Comparison of ENCODE assay signal across 8 cellular contexts in genomic region chr10:79347894-79348639, GRCh38. TPM values are rescaled to one million over a fixed set of nuclear protein-coding genes. Genes with fewer than 3 reads are reported as not detected.
DNase-seq lines count a peak whose midpoint lies in the region; ATAC-seq and TF ChIP-seq lines count a peak whose summit lies in the region.

No MANE protein-coding gene starts in this region.

- CTCF ChIA-PET in WTC11 (lab: Charles Lee), result interaction anchor here (0.8 to 3.8 kb wide), 9 partner anchors 9 to 140 kb away, joined by 3 to 24 read pairs (median 4); partner anchors contain the start of gene ZCCHC24

- TF ChIP-seq CTCF in WTC11 (IDR thresholded peaks at IDR 0.05), result no peak

- H3K4me3 Mint-ChIP-seq in IgD-negative memory B cell (peak overlapping the region; percentile 86 to 92 (median 88)), WTC11 (peak overlapping the region; percentile 65)

- DNase-seq in GM03348 (ENCODE audit: low spot score) (peak; percentile 89), WTC11 (ENCODE audit: low spot score) (peak; percentile 46), left colon (peak; percentile 83 to 84), epidermal melanocyte (ENCODE audit: insufficient read length, low spot score) (no peak)
- DNase-seq in central memory CD4-positive, alpha-beta T cell, result peak; percentile 70
- peak; percentile 79 to 83 for DNase-seq in stimulated activated CD4-positive, alpha-beta T cell treated with anti-CD3 and anti-CD28 coated beads, Interleukin-2, amount 100 ng/mL, for 24 hours

- H3K9me3 Mint-ChIP-seq in IgD-negative memory B cell, result no peaks in the 10 kb centered on the region
- no peaks in the 10 kb centered on the region for H3K9me3 Mint-ChIP-seq in WTC11

- ATAC-seq in GM21529 (IDR thresholded peaks at IDR 0.05; ENCODE audit: unreplicated experiment), result peak; percentile 82
- peak; percentile 8 for ATAC-seq in WTC11
- peak; percentile 66 for ATAC-seq in left colon

- no peaks in the 10 kb centered on the region for H3K27me3 Mint-ChIP-seq in IgD-negative memory B cell
- H3K27me3 Mint-ChIP-seq in WTC11 (ENCODE audit: low read depth), result no peaks in the 10 kb centered on the region

- H3K4me1 Mint-ChIP-seq in IgD-negative memory B cell (peaks cover 10 to 13% (median 10%) of the 10 kb centered on the region in 3 donors), WTC11 (peaks cover 8% of the 10 kb centered on the region)

- POLR2A ChIA-PET in WTC11 (lab: Charles Lee), result interaction anchor here (0.7 to 1.3 kb wide), 2 partner anchors 12 to 30 kb away, joined by 3 read pairs; no protein-coding TSS in a partner anchor

- H3K36me3 Mint-ChIP-seq in IgD-negative memory B cell (no peaks in the 10 kb centered on the region), WTC11 (peaks cover 27% of the 10 kb centered on the region)

- intact Hi-C loops in left colon (cut with DNase I, micrococcal nuclease), result no loop called here

- H3K27ac Mint-ChIP-seq in IgD-negative memory B cell (peak overlapping the region; percentile 91 to 95 (median 93)), WTC11 (no peak overlapping the region)

TF ChIP-seq in WTC11, 78 proteins besides CTCF, POLR2A, EP300 and RAD21:
- TF ChIP-seq SMAD3 (CRISPR knock-in tag; IDR thresholded peaks at IDR 0.05; ENCODE audit: borderline replicate concordance), result peak; percentile 57; the same call in 1 of the 2 replicates
- TF ChIP-seq MAX (CRISPR knock-in tag; IDR thresholded peaks at IDR 0.05), result peak; percentile 90
- TF ChIP-seq, protein P1, sequence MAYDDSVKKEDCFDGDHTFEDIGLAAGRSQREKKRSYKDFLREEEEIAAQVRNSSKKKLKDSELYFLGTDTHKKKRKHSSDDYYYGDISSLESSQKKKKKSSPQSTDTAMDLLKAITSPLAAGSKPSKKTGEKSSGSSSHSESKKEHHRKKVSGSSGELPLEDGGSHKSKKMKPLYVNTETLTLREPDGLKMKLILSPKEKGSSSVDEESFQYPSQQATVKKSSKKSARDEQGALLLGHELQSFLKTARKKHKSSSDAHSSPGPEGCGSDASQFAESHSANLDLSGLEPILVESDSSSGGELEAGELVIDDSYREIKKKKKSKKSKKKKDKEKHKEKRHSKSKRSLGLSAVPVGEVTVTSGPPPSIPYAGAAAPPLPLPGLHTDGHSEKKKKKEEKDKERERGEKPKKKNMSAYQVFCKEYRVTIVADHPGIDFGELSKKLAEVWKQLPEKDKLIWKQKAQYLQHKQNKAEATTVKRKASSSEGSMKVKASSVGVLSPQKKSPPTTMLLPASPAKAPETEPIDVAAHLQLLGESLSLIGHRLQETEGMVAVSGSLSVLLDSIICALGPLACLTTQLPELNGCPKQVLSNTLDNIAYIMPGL (CRISPR knock-in tag; IDR thresholded peaks at IDR 0.05), result no peak
- TF ChIP-seq ARID4B (CRISPR knock-in tag; IDR thresholded peaks at IDR 0.05; ENCODE audit: borderline replicate concordance), result peak; percentile 75; the same call in 1 of the 2 replicates
- peak; percentile 60 for TF ChIP-seq GABPB1 (CRISPR knock-in tag; IDR thresholded peaks at IDR 0.05)
- no peak for TF ChIP-seq ATF6 (CRISPR knock-in tag; IDR thresholded peaks at IDR 0.05)
- TF ChIP-seq, protein P2, sequence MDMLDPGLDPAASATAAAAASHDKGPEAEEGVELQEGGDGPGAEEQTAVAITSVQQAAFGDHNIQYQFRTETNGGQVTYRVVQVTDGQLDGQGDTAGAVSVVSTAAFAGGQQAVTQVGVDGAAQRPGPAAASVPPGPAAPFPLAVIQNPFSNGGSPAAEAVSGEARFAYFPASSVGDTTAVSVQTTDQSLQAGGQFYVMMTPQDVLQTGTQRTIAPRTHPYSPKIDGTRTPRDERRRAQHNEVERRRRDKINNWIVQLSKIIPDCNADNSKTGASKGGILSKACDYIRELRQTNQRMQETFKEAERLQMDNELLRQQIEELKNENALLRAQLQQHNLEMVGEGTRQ (CRISPR knock-in tag; IDR thresholded peaks at IDR 0.05), result no peak
- no peak for TF ChIP-seq HMGA2 (CRISPR knock-in tag; IDR thresholded peaks at IDR 0.05)
- peak; percentile 43; the same call in 1 of the 2 replicates for TF ChIP-seq USF1 (CRISPR knock-in tag; IDR thresholded peaks at IDR 0.05)
- TF ChIP-seq FOXK1 (CRISPR knock-in tag; IDR thresholded peaks at IDR 0.05), result peak; percentile 27; the same call in 1 of the 2 replicates
- peak; percentile 4; the same call in 1 of the 2 replicates for TF ChIP-seq FOXP1 (CRISPR knock-in tag; IDR thresholded peaks at IDR 0.05; ENCODE audit: borderline replicate concordance)
- 0 out of 2 replicates have a peak, but pooled peaks have one; percentile 8 for TF ChIP-seq CREM (CRISPR knock-in tag; IDR thresholded peaks at IDR 0.05)
- no peak for TF ChIP-seq ZNF263 (CRISPR knock-in tag; IDR thresholded peaks at IDR 0.05; ENCODE audit: low read depth)
TF ChIP-seq in WTC11: peak in this region for 8.

RNA-seq across cellular contexts. Expression of gene PPIF, which starts 0.8 kb away (rescaled TPM):
- 20.8 TPM for polyA plus RNA-seq in IgD-negative memory B cell
- total RNA-seq in WTC11 (2021) (80.9 to 91.4 TPM (median 89.9 TPM) in 3 replicates), left colon (100 to 1,000 TPM in 1 of 2 donors, 10 to 100 TPM in 1; 86.6 to 105 TPM)

Comparison
In these comparisons a context has a peak if more than half of its experiments do, and no peak if none do; other contexts are left out.
1. ATAC-seq: peak in every context shown above with its lines; median percentile 82 in GM21529; 66 in left colon; 8 in WTC11.